ENCODE assay signal across 1 cellular context in the genomic region with DNA sequence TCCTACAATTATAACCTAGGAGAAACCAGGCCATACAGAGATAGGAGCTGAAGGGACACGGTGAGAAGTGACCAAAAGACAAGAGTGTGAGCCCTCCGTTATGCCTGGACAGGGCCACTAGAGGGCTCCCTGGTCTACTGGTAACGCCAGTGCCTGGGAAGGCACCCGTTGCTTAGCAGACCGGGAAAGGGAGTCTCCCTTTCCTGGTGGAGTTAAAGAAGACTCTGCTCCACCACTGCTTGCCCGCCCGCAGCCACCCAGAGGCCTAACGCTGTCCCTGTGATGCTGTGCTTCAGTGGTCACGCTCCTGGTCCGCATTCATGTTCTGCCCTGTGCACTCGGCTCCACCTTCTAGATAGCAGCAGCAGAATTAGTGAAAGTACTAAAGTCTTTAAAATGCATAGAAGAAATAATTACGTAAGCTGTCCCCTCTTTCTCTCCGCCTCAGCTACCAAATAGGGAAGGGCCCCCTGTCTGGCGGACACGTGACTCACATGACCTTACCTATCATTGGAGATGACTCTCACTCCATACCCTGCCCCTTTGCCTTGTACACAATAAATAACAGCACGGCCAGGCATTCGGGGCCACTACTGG.
TF ChIP-seq lines count a peak whose summit lies in the region.

No MANE protein-coding gene starts in this region.

TF ChIP-seq in HCT116, 20 proteins besides CTCF, POLR2A, EP300 and RAD21:
- TF ChIP-seq REST (IDR thresholded peaks at IDR 0.05; ENCODE audit: low read depth) (no peak), SIN3A (IDR thresholded peaks at IDR 0.05; ENCODE audit: low read depth) (no peak), FOSL1 (IDR thresholded peaks at IDR 0.05; ENCODE audit: low read depth) (no peak), TCF7L2 (IDR thresholded peaks at IDR 0.05; ENCODE audit: borderline replicate concordance, extremely low read depth, insufficient read depth, insufficient read length) (no peak), ELF1 (IDR thresholded peaks at IDR 0.05; ENCODE audit: borderline replicate concordance, low read depth) (no peak), EZH2 (IDR thresholded peaks at IDR 0.05) (no peak), ZNF274 (IDR thresholded peaks at IDR 0.05; ENCODE audit: low read depth, low read length) (no peak), JUND (IDR thresholded peaks at IDR 0.05) (no peak)
